ENCODE assay signal across 25 cellular contexts in the genomic region with DNA sequence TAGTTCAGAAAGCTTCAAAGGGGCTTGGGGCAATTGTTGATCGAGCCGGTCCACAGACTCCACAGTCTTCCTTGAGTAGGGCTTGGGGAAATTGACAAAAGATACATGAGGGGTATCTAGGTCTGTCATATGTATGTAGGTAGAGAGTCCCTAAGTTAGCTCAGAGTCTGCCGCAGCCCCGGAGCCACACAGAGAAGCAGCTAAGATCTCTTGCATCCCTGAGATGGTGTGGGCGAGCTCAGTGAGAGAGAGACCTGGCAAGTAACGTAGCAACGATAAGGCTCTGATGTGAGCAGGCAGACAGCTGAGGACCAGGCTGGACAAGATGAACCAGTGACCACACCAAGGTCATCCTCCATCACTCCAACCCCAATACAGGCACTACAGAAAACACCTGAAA.
A peak's percentile ranks its signal among the peaks of the same experiment; 100 is the strongest.
DNase-seq lines count a peak whose midpoint lies in the region; ATAC-seq, FAIRE-seq and TF ChIP-seq lines count a peak whose summit lies in the region.
"Had no signal": no experiment of that assay in that cellular context is flagged by ENCODE, and none has a peak within 500 bp of the region (broad histone marks: within the 10 kb centered on the region; RNA-seq: fewer than 3 reads in every experiment).

No MANE protein-coding gene starts in this region.

- peak overlapping the region; percentile 98 for H2AK5ac ChIP-seq in H1 (ENCODE audit: low read depth, low read length)

- H3K4me2 ChIP-seq in H1 (ENCODE audit: insufficient read depth in 1 of 2, low read depth in 2 of 2, low read length in 2 of 2) = no peak overlapping the region
- H3K4me2 ChIP-seq: PC-9 had no signal

- no peak overlapping the region for H3K23ac ChIP-seq in H1 (ENCODE audit: insufficient read length)

- 0 out of 2 replicates have a peak overlapping the region, but pooled peaks have one; percentile 33 for H3K18ac ChIP-seq in H1 (ENCODE audit: extremely low read depth, low read length)

- H3K36me3 ChIP-seq in HUES48 (ENCODE audit: control insufficient read depth, insufficient read depth, low read length) (no peaks in the 10 kb centered on the region), H1 (ENCODE audit: control insufficient read depth in 2 of 4, insufficient read depth in 4 of 4, low read length in 3 of 4) (no peaks in the 10 kb centered on the region), testis (ENCODE audit: low read depth, missing control alignments) (no peaks in the 10 kb centered on the region), adrenal gland (replicated peaks in 1 of 2) (no peaks in the 10 kb centered on the region)
- H3K36me3 ChIP-seq: SJSA1 had no signal

- H2BK15ac ChIP-seq in H1 (ENCODE audit: low read length) = peak overlapping the region; percentile 97

- H2BK12ac ChIP-seq in H1 (ENCODE audit: low read depth, low read length) = peak overlapping the region; percentile 94

- H3K9ac ChIP-seq in HUES48 (ENCODE audit: low read depth, low read length) (no peak overlapping the region), H1 (replicated peaks in 1 of 4; ENCODE audit: extremely low read depth in 1 of 4, low read depth in 3 of 4, low read length in 3 of 4) (no peak overlapping the region)

- H2BK20ac ChIP-seq in H1 (ENCODE audit: low read length) = peak overlapping the region; percentile 40; the same call in 1 of the 2 replicates

- peak overlapping the region; percentile 70 for H4K91ac ChIP-seq in H1 (replicated peaks; ENCODE audit: insufficient read length, low read length)

- TF ChIP-seq POLR2A in H1 (IDR thresholded peaks at IDR 0.05; ENCODE audit: control extremely low read depth in 1 of 2, low read depth in 2 of 2, low read length in 2 of 2) = no peak
- TF ChIP-seq POLR2A in testis (IDR thresholded peaks at IDR 0.05) = no peak
- no peak for TF ChIP-seq POLR2A in adrenal gland (IDR thresholded peaks at IDR 0.05)

- no peak overlapping the region for H3K56ac ChIP-seq in H1 (replicated peaks; ENCODE audit: insufficient read length, low read depth, low read length)

- H2AFZ ChIP-seq in H1 (ENCODE audit: low read length) = no peak overlapping the region
- H2AFZ ChIP-seq: PC-9 had no signal

- no peak for FAIRE-seq in H1 (lab: Jason Lieb, UNC)
- FAIRE-seq: GM12892, GM19239, K562 had no signal

- no peak overlapping the region for H4K5ac ChIP-seq in H1 (ENCODE audit: insufficient read length, low read depth, low read length)

- DNase-seq in H1 (ENCODE audit: low read depth in 1 of 2, low spot score in 2 of 2) = no peak
- peak; percentile 36 for DNase-seq in middle frontal gyrus (ENCODE audit: extremely low spot score, low spot score)
- peak; percentile 27 for DNase-seq in testis
- no peak for DNase-seq in adrenal gland
- no peak for DNase-seq in superior temporal gyrus (ENCODE audit: extremely low spot score)
- DNase-seq: 8988T; ACHN; CD4-positive, CD25-positive, alpha-beta regulatory T cell; DMS153; DND-41; Kasumi-1; NCI-H1105; NCI-H1436 treated with DMSO at 0.1 percent for 48 hours; NCI-H187 treated with DMSO at 0.1 percent for 48 hours; NCI-H2107; NCI-H524 treated with DMSO at 0.1 percent for 48 hours; NCI-H774; PC-9; Right ventricle myocardium superior had no signal

- H3K27me3 ChIP-seq in HUES48 (ENCODE audit: control insufficient read depth, insufficient read depth, low read length) (no peaks in the 10 kb centered on the region), H1 (replicated peaks in 1 of 4; ENCODE audit: control insufficient read depth in 3 of 4, extremely low read depth in 1 of 4, insufficient read depth in 3 of 4, low read length in 3 of 4) (no peaks in the 10 kb centered on the region), testis (no peaks in the 10 kb centered on the region), adrenal gland (no peaks in the 10 kb centered on the region)
- H3K27me3 ChIP-seq: SJSA1 had no signal

- WGBS in H1 (ENCODE audit: extremely low coverage in 1 of 2, insufficient coverage in 1 of 2, insufficient read length in 1 of 2, insufficient replicate concordance in 2 of 2, low coverage in 1 of 2, low lambda C conversion rate in 2 of 2, missing lambda C conversion rate in 1 of 2), 2 experiments = 95% methylated on average over 7 of the region's 7 CpGs; no CpG with 5 or more reads in 1 of the 2 experiments
- WGBS in testis, 2 donors = 62 to 68% methylated on average over 7 of the region's 7 CpGs
- WGBS in adrenal gland, 4 donors = 87 to 91% (median 90%) methylated on average over 7 of the region's 7 CpGs

- TF ChIP-seq CTCF in H1 (IDR thresholded peaks at IDR 0.05; ENCODE audit: control extremely low read depth in 1 of 3, insufficient read depth in 1 of 3, low read depth in 1 of 3, low read length in 3 of 3) (no peak), testis (IDR thresholded peaks at IDR 0.05) (no peak), adrenal gland (IDR thresholded peaks at IDR 0.05) (no peak)

- no peak for TF ChIP-seq RAD21 in H1 (IDR thresholded peaks at IDR 0.05 in 1 of 2, conservative IDR thresholded peaks at IDR 0.05 in 1 of 2; ENCODE audit: low read depth in 2 of 2, low read length in 2 of 2)

- H3K14ac ChIP-seq in H1 (ENCODE audit: insufficient read length) = no peak overlapping the region

- ATAC-seq in HG02571 (IDR thresholded peaks at IDR 0.05; ENCODE audit: unreplicated experiment) = no peak
- ATAC-seq: K562 had no signal

- CTCF ChIA-PET in H1 (lab: Charles Lee; ENCODE audit: partially characterized antibody) = interaction anchor here (0.6 to 1.1 kb wide), 3 partner anchors 9 to 630 kb away, joined by 3 to 4 read pairs (median 3); no protein-coding TSS in a partner anchor

- H2BK5ac ChIP-seq in H1 (ENCODE audit: low read depth, low read length) = 0 out of 2 replicates have a peak overlapping the region, but pooled peaks have one; percentile 31

- H3K4me3 ChIP-seq in HUES48 (ENCODE audit: low read depth, low read length) (no peak overlapping the region), H1 (ENCODE audit: extremely low read depth in 1 of 4, insufficient read depth in 2 of 4, low read depth in 3 of 4, low read length in 4 of 4) (no peak overlapping the region), testis (no peak overlapping the region), adrenal gland (no peak overlapping the region)
- H3K4me3 ChIP-seq: K562, PC-9, SJSA1 had no signal

- peak overlapping the region; percentile 61 for H2BK120ac ChIP-seq in H1 (replicated peaks; ENCODE audit: low read depth, low read length)

- no peaks in the 10 kb centered on the region for H3K9me3 ChIP-seq in HUES48 (ENCODE audit: control insufficient read depth, insufficient read depth, low read length)
- H3K9me3 ChIP-seq in H1 (ENCODE audit: insufficient read depth in 2 of 2, low read depth in 1 of 2, low read length in 1 of 2) = no peaks in the 10 kb centered on the region
- H3K9me3 ChIP-seq in testis = no peaks in the 10 kb centered on the region
- no peaks in the 10 kb centered on the region for H3K9me3 ChIP-seq in adrenal gland (replicated peaks in 1 of 3)
- H3K9me3 ChIP-seq: SJSA1 had no signal

- POLR2A ChIA-PET in H1 (lab: Charles Lee; ENCODE audit: partially characterized antibody) = no interaction called here

- no peaks in the 10 kb centered on the region for H3K79me2 ChIP-seq in H1 (ENCODE audit: control insufficient read depth in 1 of 2, insufficient read depth in 2 of 2, low read length in 2 of 2)

- intact Hi-C loops in testis (cut with DNase I; ENCODE audit: low total_unique reads) (no loop called here), adrenal gland (cut with DNase I) (no loop called here)

- no peaks in the 10 kb centered on the region for H4K20me1 ChIP-seq in H1 (replicated peaks in 1 of 2; ENCODE audit: control insufficient read depth in 1 of 2, insufficient read depth in 2 of 2, low read length in 2 of 2)

- H3K23me2 ChIP-seq in H1 (ENCODE audit: low read depth, low read length) = no peaks in the 10 kb centered on the region

- peak overlapping the region; percentile 32 for H3K27ac ChIP-seq in HUES48 (ENCODE audit: low read depth, low read length)
- H3K27ac ChIP-seq in H1 (ENCODE audit: low read depth, low read length) = no peak overlapping the region
- no peak overlapping the region for H3K27ac ChIP-seq in testis
- H3K27ac ChIP-seq in adrenal gland = no peak overlapping the region
- H3K27ac ChIP-seq: PC-9 had no signal

- no peak overlapping the region for H4K8ac ChIP-seq in H1 (ENCODE audit: extremely low read depth, insufficient read depth, low read length)

- no peaks in the 10 kb centered on the region for H3K79me1 ChIP-seq in H1 (ENCODE audit: low read depth, low read length)

- no peak overlapping the region for H3K4ac ChIP-seq in H1 (replicated peaks; ENCODE audit: insufficient read length, low read depth, low read length)

- TF ChIP-seq EP300 in H1 (IDR thresholded peaks at IDR 0.05; ENCODE audit: borderline replicate concordance in 1 of 2, low read depth in 2 of 2, low read length in 2 of 2) = no peak

- peaks cover 39% of the 10 kb centered on the region for H3K4me1 ChIP-seq in HUES48 (ENCODE audit: control insufficient read depth, insufficient read depth, low read length)
- H3K4me1 ChIP-seq in H1 (replicated peaks in 1 of 4; ENCODE audit: control insufficient read depth in 3 of 4, insufficient read depth in 4 of 4, low read length in 3 of 4) = peaks cover 2 to 10% (median 8%) of the 10 kb centered on the region in 4 experiments; a peak in 5 of 7 replicates
- peaks cover 15% of the 10 kb centered on the region for H3K4me1 ChIP-seq in testis
- peaks cover 0 to 3% of the 10 kb centered on the region in 2 donors for H3K4me1 ChIP-seq in adrenal gland (replicated peaks in 1 of 2)
- H3K4me1 ChIP-seq: SJSA1 had no signal

TF ChIP-seq in H1, 55 proteins besides CTCF, POLR2A, EP300 and RAD21:
- TF ChIP-seq RFX5 (IDR thresholded peaks at IDR 0.05; ENCODE audit: borderline replicate concordance, low read depth, low read length) (no peak), SP2 (IDR thresholded peaks at IDR 0.05; ENCODE audit: low read length) (no peak), POLR2AphosphoS5 (IDR thresholded peaks at IDR 0.05; ENCODE audit: low read depth, low read length) (no peak)
- TF ChIP-seq, protein P1, sequence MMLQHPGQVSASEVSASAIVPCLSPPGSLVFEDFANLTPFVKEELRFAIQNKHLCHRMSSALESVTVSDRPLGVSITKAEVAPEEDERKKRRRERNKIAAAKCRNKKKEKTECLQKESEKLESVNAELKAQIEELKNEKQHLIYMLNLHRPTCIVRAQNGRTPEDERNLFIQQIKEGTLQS (IDR thresholded peaks at IDR 0.05; ENCODE audit: insufficient read depth, low read depth, low read length) = no peak

Comparison
In these comparisons a context has a peak if more than half of its experiments do, and no peak if none do; other contexts are left out.
1. DNase-seq: peak in middle frontal gyrus (single experiment) and testis (single experiment); none in H1 (0 of 2), adrenal gland (0 of 7) and superior temporal gyrus (single experiment).